19 cellular contexts compared by ENCODE assay signal in the genomic region with DNA sequence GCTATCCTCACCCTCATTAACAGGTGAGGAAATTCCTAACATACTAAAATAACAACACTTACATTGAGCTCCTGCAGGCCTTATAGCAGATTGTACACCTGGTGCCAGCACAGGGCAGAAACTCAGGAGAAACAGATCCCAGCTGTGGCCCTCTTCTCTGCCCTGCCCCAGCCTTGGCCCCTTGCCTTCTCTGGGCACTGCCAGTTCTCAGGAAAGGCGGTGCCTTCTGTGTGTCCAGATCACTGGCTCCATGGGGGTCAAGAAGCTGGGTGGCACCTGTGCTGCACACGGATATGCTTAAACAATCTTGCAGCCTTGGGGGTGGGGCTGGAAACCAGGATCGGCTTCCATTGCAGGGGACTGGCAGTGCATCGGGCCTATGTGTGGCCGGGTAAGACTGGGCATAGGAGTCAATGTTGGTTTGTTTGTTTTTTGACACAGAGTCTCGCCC. TPM values are rescaled to one million over a fixed set of nuclear protein-coding genes. Genes with fewer than 3 reads are reported as not detected.
DNase-seq lines count a peak whose midpoint lies in the region; ATAC-seq and TF ChIP-seq lines count a peak whose summit lies in the region.
"Had no signal": no experiment of that assay in that cellular context is flagged by ENCODE, and none has a peak within 500 bp of the region (broad histone marks: within the 10 kb centered on the region; RNA-seq: fewer than 3 reads in every experiment).

No MANE protein-coding gene starts in this region.

- peaks cover 22% of the 10 kb centered on the region for H3K4me1 Mint-ChIP-seq in activated naive CD4-positive, alpha-beta T cell treated with anti-CD3 and anti-CD28 coated beads, Interleukin-2, amount 10 ng/mL, durations not matched to agents 7 days and 5 days
- H3K4me1 Mint-ChIP-seq in naive thymus-derived CD4-positive, alpha-beta T cell: peaks cover 0 to 10% (median 6%) of the 10 kb centered on the region in 7 donors

- no peaks in the 10 kb centered on the region for H3K79me2 ChIP-seq in OCI-LY7 (ENCODE audit: insufficient read depth, low read depth, low read length)

- POLR2A ChIA-PET in naive thymus-derived CD4-positive, alpha-beta T cell (lab: Charles Lee): interaction anchor here (0.7 to 3.4 kb wide), 3 partner anchors 59 to 65 kb away, joined by 3 to 17 read pairs (median 3); a partner anchor contains a TSS
- POLR2A ChIA-PET in OCI-LY7 (lab: Charles Lee): interaction anchor here (0.6 to 1.3 kb wide), 2 partner anchors 54 to 66 kb away, joined by 3 to 6 read pairs; no protein-coding TSS in a partner anchor

- H3K27ac ChIP-seq in esophagus (ENCODE audit: low read depth in 2 of 2, low read length in 1 of 2) (peak overlapping the region; percentile 61 to 70), transverse colon (no peak overlapping the region), OCI-LY7 (ENCODE audit: low read depth, low read length, poor library complexity, severe bottlenecking) (no peak overlapping the region)
- no peak overlapping the region for H3K27ac ChIP-seq in naive thymus-derived CD4-positive, alpha-beta T cell (ENCODE audit: low read depth, low read length)
- H3K27ac ChIP-seq: BLaER1 had no signal

- no peak for TF ChIP-seq POLR2A in transverse colon (IDR thresholded peaks at IDR 0.05)

- no peaks in the 10 kb centered on the region for H3K27me3 ChIP-seq in esophagus (ENCODE audit: control insufficient read depth in 1 of 2, insufficient read depth in 2 of 2, low read length in 2 of 2)
- no peaks in the 10 kb centered on the region for H3K27me3 ChIP-seq in mucosa of stomach (ENCODE audit: control insufficient read depth, insufficient read depth, low read length)
- no peaks in the 10 kb centered on the region for H3K27me3 ChIP-seq in transverse colon
- no peaks in the 10 kb centered on the region for H3K27me3 ChIP-seq in naive thymus-derived CD4-positive, alpha-beta T cell (ENCODE audit: control insufficient read depth in 2 of 2, insufficient read depth in 2 of 2, low read length in 2 of 2)
- H3K27me3 ChIP-seq: BLaER1 had no signal

- no peak for DNase-seq in activated naive CD4-positive, alpha-beta T cell treated with anti-CD3 and anti-CD28 coated beads, Interleukin-2, amount 10 ng/mL, durations not matched to agents 7 days and 5 days
- no peak for DNase-seq in activated naive CD4-positive, alpha-beta T cell treated with anti-CD3 and anti-CD28 coated beads, Interleukin-2, amount 50 U/mL, for 72 hours (ENCODE audit: low spot score in 2 of 2)
- peak; percentile 33 for DNase-seq in transverse colon
- no peak for DNase-seq in naive thymus-derived CD4-positive, alpha-beta T cell
- DNase-seq in OCI-LY7 (ENCODE audit: low spot score): no peak
- no peak for DNase-seq in NK-92 treated with Interleukin-12 subunit alpha and Interleukin-12 subunit beta, amount 100 ng/mL, for 24 hours (lab: John Stamatoyannopoulos, UW)
- DNase-seq: effector CD4-positive, alpha-beta T cell; KBM-7; NCI-H1048; NCI-H2081; NCI-H510A had no signal

- H3K9me3 ChIP-seq in esophagus (ENCODE audit: control insufficient read depth in 2 of 2, insufficient read depth in 1 of 2, low read depth in 1 of 2, low read length in 1 of 2): no peaks in the 10 kb centered on the region
- H3K9me3 ChIP-seq in mucosa of stomach (ENCODE audit: control insufficient read depth, low read length): no peaks in the 10 kb centered on the region
- no peaks in the 10 kb centered on the region for H3K9me3 ChIP-seq in transverse colon
- H3K9me3 ChIP-seq in naive thymus-derived CD4-positive, alpha-beta T cell (ENCODE audit: control insufficient read depth in 2 of 3, low read length in 3 of 3): no peaks in the 10 kb centered on the region
- no peaks in the 10 kb centered on the region for H3K9me3 ChIP-seq in OCI-LY7 (ENCODE audit: low read length)
- H3K9me3 ChIP-seq: BLaER1, HAP-1 had no signal

- ATAC-seq in activated naive CD4-positive, alpha-beta T cell treated with anti-CD3 and anti-CD28 coated beads, Interleukin-2, amount 50 U/mL, for 72 hours: no peak
- no peak for ATAC-seq in naive thymus-derived CD4-positive, alpha-beta T cell

- no peak overlapping the region for H2AFZ ChIP-seq in OCI-LY7 (ENCODE audit: low read length)

- intact Hi-C loops in transverse colon (cut with DNase I; ENCODE audit: low total_unique reads): no loop called here
- intact Hi-C loops in naive thymus-derived CD4-positive, alpha-beta T cell (cut with micrococcal nuclease): loop anchor here in 1 of 2 donors (2.0 to 5.0 kb wide), 2 partner anchors 85 to 214 kb away; a partner anchor contains a TSS
- intact Hi-C loops in OCI-LY7 (cut with micrococcal nuclease; ENCODE audit: unreplicated experiment): loop anchor here (5.0 kb wide), 2 partner anchors 85 to 145 kb away; a partner anchor contains a TSS

- no peak overlapping the region for H3K4me3 Mint-ChIP-seq in activated naive CD4-positive, alpha-beta T cell treated with anti-CD3 and anti-CD28 coated beads, Interleukin-2, amount 10 ng/mL, durations not matched to agents 7 days and 5 days
- H3K4me3 Mint-ChIP-seq in naive thymus-derived CD4-positive, alpha-beta T cell: no peak overlapping the region
- H3K4me3 Mint-ChIP-seq: activated T-helper 1 cell treated with anti-CD3 and anti-CD28 coated beads, Interleukin-12 subunit alpha, Interleukin-12 subunit beta, Interleukin-2, Interleukin-4 antibody, amounts not matched to agents 30 ng/mL and 10 ng/mL and 1 ng/mL, durations not matched to agents 14 hours and 24 hours and 36 hours; T-helper 1 cell treated with Interleukin-12 subunit alpha and Interleukin-12 subunit beta and Interleukin-4 antibody, amounts not matched to agents 30 μg/mL and 1 μg/mL, for 36 hours had no signal

- no peak overlapping the region for H3K4me3 ChIP-seq in esophagus (ENCODE audit: low read depth in 1 of 2, low read length in 2 of 2)
- no peak overlapping the region for H3K4me3 ChIP-seq in mucosa of stomach (ENCODE audit: low read length)
- no peak overlapping the region for H3K4me3 ChIP-seq in transverse colon
- no peak overlapping the region for H3K4me3 ChIP-seq in naive thymus-derived CD4-positive, alpha-beta T cell (ENCODE audit: low read length)
- no peak overlapping the region for H3K4me3 ChIP-seq in OCI-LY7 (ENCODE audit: low read depth, low read length, poor library complexity, severe bottlenecking)
- H3K4me3 ChIP-seq: BLaER1, HAP-1 had no signal

- no peaks in the 10 kb centered on the region for H3K36me3 Mint-ChIP-seq in activated naive CD4-positive, alpha-beta T cell treated with anti-CD3 and anti-CD28 coated beads, Interleukin-2, amount 10 ng/mL, durations not matched to agents 7 days and 5 days
- H3K36me3 Mint-ChIP-seq in activated naive CD4-positive, alpha-beta T cell treated with anti-CD3 and anti-CD28 coated beads, Interleukin-2, amount 50 U/mL, for 72 hours: no peaks in the 10 kb centered on the region
- no peaks in the 10 kb centered on the region for H3K36me3 Mint-ChIP-seq in naive thymus-derived CD4-positive, alpha-beta T cell

- H3K4me1 ChIP-seq in esophagus (ENCODE audit: control insufficient read depth in 2 of 2, insufficient read depth in 2 of 2, low read length in 1 of 2) (peaks cover 0 to 14% of the 10 kb centered on the region in 2 donors), mucosa of stomach (ENCODE audit: control insufficient read depth, insufficient read depth, low read length) (peaks cover 43% of the 10 kb centered on the region), transverse colon (peaks cover 0 to 7% (median 2%) of the 10 kb centered on the region in 4 donors), OCI-LY7 (ENCODE audit: insufficient read depth, low read length, poor library complexity, severe bottlenecking) (peaks cover 4% of the 10 kb centered on the region)
- peaks cover 3 to 7% of the 10 kb centered on the region in 2 donors for H3K4me1 ChIP-seq in naive thymus-derived CD4-positive, alpha-beta T cell (ENCODE audit: control insufficient read depth in 2 of 2, insufficient read depth in 2 of 2, low read length in 2 of 2)

- no peaks in the 10 kb centered on the region for H4K20me1 ChIP-seq in OCI-LY7 (ENCODE audit: insufficient read depth, low read length)
- H4K20me1 ChIP-seq: BLaER1 had no signal

- H3K4me2 ChIP-seq in OCI-LY7 (ENCODE audit: low read length): no peak overlapping the region
- H3K4me2 ChIP-seq: BLaER1 had no signal

- WGBS in esophagus, 2 donors: 64 to 66% methylated on average over 6 of the region's 6 CpGs
- WGBS in transverse colon (ENCODE audit: low coverage in 1 of 2), 2 donors: 59% methylated on average over 6 of the region's 6 CpGs; no CpG with 5 or more reads in 1 of the 2 donors

- TF ChIP-seq EP300 in transverse colon (IDR thresholded peaks at IDR 0.05; ENCODE audit: low read depth): no peak

- TF ChIP-seq CTCF in transverse colon (IDR thresholded peaks at IDR 0.05) (no peak), OCI-LY7 (conservative IDR thresholded peaks at IDR 0.05; ENCODE audit: low read length) (no peak)

- H3K27ac Mint-ChIP-seq in activated naive CD4-positive, alpha-beta T cell treated with anti-CD3 and anti-CD28 coated beads, Interleukin-2, amount 10 ng/mL, durations not matched to agents 7 days and 5 days: peak overlapping the region; percentile 14
- no peak overlapping the region for H3K27ac Mint-ChIP-seq in activated naive CD4-positive, alpha-beta T cell treated with anti-CD3 and anti-CD28 coated beads, Interleukin-2, amount 50 U/mL, for 72 hours
- H3K27ac Mint-ChIP-seq in naive thymus-derived CD4-positive, alpha-beta T cell: peak overlapping the region in 1 of 9 donors; percentile 49
- H3K27ac Mint-ChIP-seq: activated T-helper 1 cell treated with anti-CD3 and anti-CD28 coated beads, Interleukin-12 subunit alpha, Interleukin-12 subunit beta, Interleukin-2, Interleukin-4 antibody, amounts not matched to agents 30 ng/mL and 10 ng/mL and 1 ng/mL, durations not matched to agents 14 hours and 24 hours and 36 hours; T-helper 1 cell treated with Interleukin-12 subunit alpha and Interleukin-12 subunit beta and Interleukin-4 antibody, amounts not matched to agents 30 μg/mL and 1 μg/mL, for 36 hours had no signal

- no peaks in the 10 kb centered on the region for H3K9me3 Mint-ChIP-seq in activated naive CD4-positive, alpha-beta T cell treated with anti-CD3 and anti-CD28 coated beads, Interleukin-2, amount 10 ng/mL, durations not matched to agents 7 days and 5 days
- no peaks in the 10 kb centered on the region for H3K9me3 Mint-ChIP-seq in activated naive CD4-positive, alpha-beta T cell treated with anti-CD3 and anti-CD28 coated beads, Interleukin-2, amount 50 U/mL, for 72 hours
- no peaks in the 10 kb centered on the region for H3K9me3 Mint-ChIP-seq in naive thymus-derived CD4-positive, alpha-beta T cell
- H3K9me3 Mint-ChIP-seq: activated T-helper 1 cell treated with anti-CD3 and anti-CD28 coated beads, Interleukin-12 subunit alpha, Interleukin-12 subunit beta, Interleukin-2, Interleukin-4 antibody, amounts not matched to agents 30 ng/mL and 10 ng/mL and 1 ng/mL, durations not matched to agents 14 hours and 24 hours and 36 hours; T-helper 1 cell treated with Interleukin-12 subunit alpha and Interleukin-12 subunit beta and Interleukin-4 antibody, amounts not matched to agents 30 μg/mL and 1 μg/mL, for 36 hours had no signal

- in situ Hi-C loops in transverse colon (cut with MboI; ENCODE audit: low pct_ligation_motif_present in 1 of 4, low pct_unique_long_range_greater_than_20kb in 1 of 4, low sequenced_read_pairs in 3 of 4): loop anchor here (5.0 to 10.0 kb wide), 3 partner anchors 60 to 65 kb away; a partner anchor contains a TSS

- no TSS peak for BruUV-seq in OCI-LY7 (replicated peaks; lab: Mats Ljungman, UMichigan)

- CTCF ChIA-PET in activated naive CD4-positive, alpha-beta T cell treated with anti-CD3 and anti-CD28 coated beads, Interleukin-2, amount 10 ng/mL, durations not matched to agents 7 days and 5 days (lab: Charles Lee): interaction anchor here (0.7 to 9.4 kb wide), 6 partner anchors 10 to 156 kb away, joined by 3 to 153 read pairs (median 5); no protein-coding TSS in a partner anchor
- CTCF ChIA-PET in naive thymus-derived CD4-positive, alpha-beta T cell (lab: Charles Lee): interaction anchor here (8.0 kb wide), 1 partner anchor 66 kb away, joined by 113 read pairs; no protein-coding TSS in a partner anchor
- CTCF ChIA-PET in OCI-LY7 (lab: Charles Lee; ENCODE audit: unreplicated experiment): interaction anchor here (1.1 to 2.2 kb wide), 2 partner anchors 20 to 66 kb away, joined by 5 read pairs; no protein-coding TSS in a partner anchor

- peak overlapping the region; percentile 29 for H3K9ac ChIP-seq in mucosa of stomach (ENCODE audit: low read length)
- H3K9ac ChIP-seq: BLaER1 had no signal

- H3K27me3 Mint-ChIP-seq in activated naive CD4-positive, alpha-beta T cell treated with anti-CD3 and anti-CD28 coated beads, Interleukin-2, amount 10 ng/mL, durations not matched to agents 7 days and 5 days: no peaks in the 10 kb centered on the region
- no peaks in the 10 kb centered on the region for H3K27me3 Mint-ChIP-seq in naive thymus-derived CD4-positive, alpha-beta T cell

- H3K9me2 ChIP-seq in OCI-LY7 (ENCODE audit: insufficient read depth, low read length): no peaks in the 10 kb centered on the region

- H3K36me3 ChIP-seq in esophagus (ENCODE audit: control insufficient read depth in 2 of 2, insufficient read depth in 2 of 2, low read length in 1 of 2) (no peaks in the 10 kb centered on the region), mucosa of stomach (ENCODE audit: control insufficient read depth, insufficient read depth, low read length) (no peaks in the 10 kb centered on the region), transverse colon (no peaks in the 10 kb centered on the region), OCI-LY7 (ENCODE audit: insufficient read depth, low read length) (0 out of 2 replicates have a peak, but pooled peaks cover 3% of the 10 kb centered on the region)
- no peaks in the 10 kb centered on the region for H3K36me3 ChIP-seq in naive thymus-derived CD4-positive, alpha-beta T cell (ENCODE audit: control insufficient read depth in 2 of 3, insufficient read depth in 3 of 3, low read length in 3 of 3)
- H3K36me3 ChIP-seq: HAP-1 had no signal

RNA-seq across cellular contexts. Expression of a gene that starts 19.3 kb away (rescaled TPM):
- 10 to 100 TPM; 19.9 to 49.0 TPM for total RNA-seq in activated naive CD4-positive, alpha-beta T cell treated with anti-CD3 and anti-CD28 coated beads, Interleukin-2, amount 50 U/mL, for 72 hours
- polyA plus RNA-seq in esophagus: 1 to 10 TPM; 4.0 to 6.7 TPM
- total RNA-seq in transverse colon (1 to 10 TPM in 2 of 4 donors, not detected in 2; 1.6 to 3.5 TPM), OCI-LY7 (2022) (28.3 and 34.5 TPM in 2 replicates)
- total RNA-seq in naive thymus-derived CD4-positive, alpha-beta T cell: 10 to 100 TPM in 4 of 5 experiments, 1 to 10 TPM in 1; 7.2 to 18.2 (median 14.8) TPM
- 10 to 100 TPM in 1 of 2 donors, 1 to 10 TPM in 1; 9.8 to 14.2 TPM for polyA plus RNA-seq in naive thymus-derived CD4-positive, alpha-beta T cell
- 38.2 and 44.7 TPM in 2 replicates for total RNA-seq in OCI-LY7 (2014; rRNA removed; shearing (Covaris generic))

RNA-seq across cellular contexts. Expression of a gene that starts 19.5 kb away (rescaled TPM):
- total RNA-seq in activated naive CD4-positive, alpha-beta T cell treated with anti-CD3 and anti-CD28 coated beads, Interleukin-2, amount 50 U/mL, for 72 hours: 10 to 100 TPM; 16.3 to 20.9 TPM
- 10 to 100 TPM; 38.5 to 55.6 TPM for polyA plus RNA-seq in esophagus
- total RNA-seq in transverse colon (100 to 1,000 TPM in 1 of 4 donors, 10 to 100 TPM in 3; 29.4 to 116 (median 35.5) TPM), OCI-LY7 (2022) (21.0 and 22.9 TPM in 2 replicates)
- total RNA-seq in naive thymus-derived CD4-positive, alpha-beta T cell: 10 to 100 TPM; 31.3 to 48.8 (median 34.5) TPM
- 10 to 100 TPM; 24.2 to 54.0 TPM for polyA plus RNA-seq in naive thymus-derived CD4-positive, alpha-beta T cell
- total RNA-seq in OCI-LY7 (2014; rRNA removed; shearing (Covaris generic)): 20.0 and 26.9 TPM in 2 replicates

RNA-seq across cellular contexts. Expression of a gene that starts 32.8 kb away (rescaled TPM):
- 10 to 100 TPM; 63.8 to 64.9 TPM for total RNA-seq in activated naive CD4-positive, alpha-beta T cell treated with anti-CD3 and anti-CD28 coated beads, Interleukin-2, amount 50 U/mL, for 72 hours
- polyA plus RNA-seq in esophagus: 10 to 100 TPM; 23.6 to 26.6 TPM
- 10 to 100 TPM; 19.5 to 48.3 (median 26.6) TPM for total RNA-seq in transverse colon
- 10 to 100 TPM; 38.9 to 83.6 (median 65.2) TPM for total RNA-seq in naive thymus-derived CD4-positive, alpha-beta T cell
- polyA plus RNA-seq in naive thymus-derived CD4-positive, alpha-beta T cell: 10 to 100 TPM; 32.1 to 42.0 TPM
- 38.9 and 51.2 TPM in 2 replicates for total RNA-seq in OCI-LY7 (2014; rRNA removed; shearing (Covaris generic))
- total RNA-seq in OCI-LY7 (2022): 47.8 and 52.5 TPM in 2 replicates

RNA-seq across cellular contexts. Expression of a gene that starts 44.1 kb away (rescaled TPM):
- total RNA-seq in activated naive CD4-positive, alpha-beta T cell treated with anti-CD3 and anti-CD28 coated beads, Interleukin-2, amount 50 U/mL, for 72 hours: 10 to 100 TPM in 1 of 2 donors, 1 to 10 TPM in 1; 8.2 to 16.0 TPM
- 10 to 100 TPM; 21.0 to 26.2 TPM for polyA plus RNA-seq in esophagus
- total RNA-seq in transverse colon (10 to 100 TPM; 29.7 to 83.0 (median 52.8) TPM), OCI-LY7 (2022) (24.8 and 29.4 TPM in 2 replicates)
- 10 to 100 TPM in 4 of 5 experiments, 1 to 10 TPM in 1; 9.4 to 18.3 (median 14.7) TPM for total RNA-seq in naive thymus-derived CD4-positive, alpha-beta T cell
- 10 to 100 TPM; 17.0 to 36.7 TPM for polyA plus RNA-seq in naive thymus-derived CD4-positive, alpha-beta T cell
- total RNA-seq in OCI-LY7 (2014; rRNA removed; shearing (Covaris generic)): 31.9 and 35.2 TPM in 2 replicates

RNA-seq across cellular contexts. Expression of a gene that starts 58.4 kb away (rescaled TPM):
- total RNA-seq in activated naive CD4-positive, alpha-beta T cell treated with anti-CD3 and anti-CD28 coated beads, Interleukin-2, amount 50 U/mL, for 72 hours: under 1 TPM; 0.54 to 0.64 TPM
- 10 to 100 TPM; 19.8 to 39.5 TPM for polyA plus RNA-seq in esophagus
- total RNA-seq in transverse colon (10 to 100 TPM in 1 of 4 donors, 1 to 10 TPM in 3; 3.2 to 22.4 (median 5.5) TPM), OCI-LY7 (2022) (132 and 150 TPM in 2 replicates)
- 1 to 10 TPM; 1.1 to 3.2 (median 3.1) TPM for total RNA-seq in naive thymus-derived CD4-positive, alpha-beta T cell
- polyA plus RNA-seq in naive thymus-derived CD4-positive, alpha-beta T cell: 1 to 10 TPM; 3.0 to 5.1 TPM
- 69.0 and 83.5 TPM in 2 replicates for total RNA-seq in OCI-LY7 (2014; rRNA removed; shearing (Covaris generic))
- total RNA-seq: A172; activated CD8-positive, alpha-beta memory T cell treated with anti-CD3 and anti-CD28 coated beads for 36 hours had no signal

Comparison
In these comparisons a context has a peak if more than half of its experiments do, and no peak if none do; other contexts are left out.
1. H3K27ac ChIP-seq: peak in esophagus (2 of 2); none in transverse colon (0 of 4), naive thymus-derived CD4-positive, alpha-beta T cell (single experiment) and OCI-LY7 (single experiment).